Comparison of ENCODE assay signal across 17 cellular contexts in the genomic region with DNA sequence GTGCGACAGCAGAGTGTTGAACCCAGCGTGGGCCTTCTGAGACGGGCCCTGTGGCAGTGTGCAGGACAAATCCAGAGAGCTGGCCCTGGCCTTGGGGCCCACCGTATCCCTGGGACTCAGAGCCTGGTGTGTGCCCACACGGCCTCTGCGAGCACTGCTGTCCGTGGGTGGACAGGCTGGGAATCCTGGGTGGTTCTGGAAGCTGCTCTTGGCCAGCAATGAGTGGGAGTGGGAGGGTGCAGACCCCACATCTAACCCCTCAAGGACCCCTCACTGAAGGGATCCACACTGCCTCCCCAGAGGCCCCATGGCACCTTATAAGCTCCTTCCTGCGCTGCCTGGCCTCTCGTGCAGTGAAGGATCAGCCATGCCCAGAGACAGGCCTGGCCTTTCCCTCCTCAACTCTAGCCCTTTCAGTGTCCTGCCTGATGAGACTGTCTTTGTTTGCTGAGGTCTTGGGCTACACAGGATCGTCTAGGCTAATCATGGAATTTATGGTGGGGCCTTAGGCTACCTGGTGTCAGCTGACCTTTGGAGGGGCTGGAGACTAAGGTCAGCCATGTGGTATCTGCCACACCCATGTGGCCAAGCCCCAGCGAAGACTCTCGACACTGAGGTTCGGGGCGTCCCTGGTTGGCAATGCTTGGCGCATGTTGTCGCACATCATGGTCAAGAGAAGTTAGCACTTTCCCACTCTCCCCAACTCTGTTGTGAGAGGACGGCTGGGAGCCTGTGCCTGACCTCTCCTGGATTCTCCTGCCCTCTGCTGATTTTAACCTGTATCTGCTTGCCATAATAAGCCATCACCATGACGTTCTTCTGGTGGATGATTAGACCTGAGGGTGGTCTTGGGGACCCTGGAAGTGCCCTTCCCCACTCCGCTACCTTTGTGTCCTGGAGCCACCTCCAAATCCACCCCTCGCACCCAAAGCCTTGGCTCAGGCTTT. TPM values are rescaled to one million over a fixed set of nuclear protein-coding genes. Genes with fewer than 3 reads are reported as not detected.
"Had no signal": no experiment of that assay in that cellular context is flagged by ENCODE, and none has a peak within 500 bp of the region (broad histone marks: within the 10 kb centered on the region; RNA-seq: fewer than 3 reads in every experiment).

No MANE protein-coding gene starts in this region.

- H3K36me3 ChIP-seq: ascending aorta, esophagus muscularis mucosa, tibial artery had no signal

- H3K27me3 Mint-ChIP-seq: activated T-helper 17 cell treated with anti-CD3 and anti-CD28 coated beads, Interleukin-2, amount 50 U/mL, for 72 hours; naive thymus-derived CD4-positive, alpha-beta T cell; stimulated activated naive B cell treated with anti-CD40 and anti-IgM and Interleukin-4, amounts not matched to agents 10 μg/mL and 1 μg/mL and 100 μg/mL, for 72 hours had no signal

- H3K9me3 ChIP-seq: esophagus muscularis mucosa, neutrophil, tibial artery had no signal

- H3K4me1 Mint-ChIP-seq: activated T-helper 17 cell treated with anti-CD3 and anti-CD28 coated beads, Interleukin-2, amount 50 U/mL, for 72 hours; stimulated activated naive B cell treated with anti-CD40 and anti-IgM and Interleukin-4, amounts not matched to agents 10 μg/mL and 1 μg/mL and 100 μg/mL, for 72 hours had no signal

- FAIRE-seq: urothelium cell line had no signal

- H3K4me1 ChIP-seq: ascending aorta, tibial artery had no signal

- H3K27ac ChIP-seq: ascending aorta, esophagus muscularis mucosa, neutrophil, tibial artery, VCaP had no signal

- H3K27ac Mint-ChIP-seq: activated T-helper 17 cell treated with anti-CD3 and anti-CD28 coated beads, Interleukin-2, amount 50 U/mL, for 72 hours; naive thymus-derived CD4-positive, alpha-beta T cell; stimulated activated naive B cell treated with anti-CD40 and anti-IgM and Interleukin-4, amounts not matched to agents 10 μg/mL and 1 μg/mL and 100 μg/mL, for 72 hours had no signal

- H3K4me3 Mint-ChIP-seq: activated T-helper 17 cell treated with anti-CD3 and anti-CD28 coated beads, Interleukin-2, amount 50 U/mL, for 72 hours; naive thymus-derived CD4-positive, alpha-beta T cell; stimulated activated naive B cell treated with anti-CD40 and anti-IgM and Interleukin-4, amounts not matched to agents 10 μg/mL and 1 μg/mL and 100 μg/mL, for 72 hours had no signal

- H3K27me3 ChIP-seq: ascending aorta, esophagus muscularis mucosa, neutrophil had no signal

- H3K9me3 Mint-ChIP-seq: activated T-helper 17 cell treated with anti-CD3 and anti-CD28 coated beads, Interleukin-2, amount 50 U/mL, for 72 hours; stimulated activated naive B cell treated with anti-CD40 and anti-IgM and Interleukin-4, amounts not matched to agents 10 μg/mL and 1 μg/mL and 100 μg/mL, for 72 hours had no signal

- H3K4me3 ChIP-seq: ascending aorta, esophagus muscularis mucosa, lung, tibial artery had no signal

- DNase-seq: activated CD4-positive, alpha-beta T cell treated with anti-CD3 and anti-CD28 coated beads, Interleukin-2, amount 50 U/mL, for 48 hours; activated naive CD4-positive, alpha-beta T cell treated with Interleukin-2 at 50 U/mL for 16 hours; hypothalamus; naive thymus-derived CD4-positive, alpha-beta T cell; posterior cingulate gyrus; retina; stimulated activated CD4-positive, alpha-beta T cell treated with anti-CD3 and anti-CD28 coated beads, Interleukin-2, amount 100 ng/mL, for 48 hours; stimulated activated naive B cell treated with anti-CD40 and anti-IgM and Interleukin-4, amounts not matched to agents 10 μg/mL and 1 μg/mL and 100 μg/mL, for 72 hours; T-helper 1 cell; tibial artery had no signal

RNA-seq across cellular contexts. Expression of gene GINS2, which starts 16.4 kb away (rescaled TPM):
- total RNA-seq: ascending aorta had no signal

RNA-seq across cellular contexts. Expression of gene C16orf74, which starts 45.7 kb away (rescaled TPM):
- total RNA-seq: ascending aorta had no signal
